Comparison of ENCODE assay signal across 8 cellular contexts in the genomic region with DNA sequence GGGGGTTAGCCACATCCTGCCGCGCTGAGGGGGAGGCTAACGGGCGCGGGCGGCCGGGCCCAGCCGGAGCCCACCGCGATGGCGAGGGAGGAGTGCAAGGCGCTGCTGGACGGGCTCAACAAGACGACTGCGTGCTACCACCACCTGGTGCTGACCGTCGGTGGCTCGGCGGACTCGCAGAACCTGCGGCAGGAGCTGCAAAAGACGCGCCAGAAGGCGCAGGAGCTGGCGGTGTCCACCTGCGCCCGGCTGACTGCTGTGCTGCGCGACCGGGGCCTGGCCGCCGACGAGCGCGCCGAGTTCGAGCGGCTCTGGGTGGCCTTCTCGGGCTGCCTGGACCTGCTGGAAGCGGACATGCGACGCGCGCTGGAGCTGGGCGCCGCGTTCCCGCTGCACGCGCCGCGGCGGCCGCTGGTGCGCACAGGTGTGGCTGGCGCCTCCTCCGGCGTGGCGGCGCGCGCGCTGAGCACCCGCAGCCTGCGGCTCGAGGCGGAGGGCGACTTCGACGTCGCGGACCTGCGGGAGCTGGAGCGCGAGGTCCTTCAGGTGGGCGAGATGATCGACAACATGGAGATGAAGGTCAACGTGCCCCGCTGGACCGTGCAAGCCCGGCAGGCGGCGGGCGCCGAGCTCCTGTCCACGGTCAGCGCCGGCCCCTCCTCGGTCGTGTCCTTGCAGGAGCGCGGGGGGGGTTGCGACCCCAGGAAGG. TPM values are rescaled to one million over a fixed set of nuclear protein-coding genes. Genes with fewer than 3 reads are reported as not detected.
DNase-seq lines count a peak whose midpoint lies in the region; ATAC-seq and TF ChIP-seq lines count a peak whose summit lies in the region.

No MANE protein-coding gene starts in this region.

- no peak overlapping the region for H3K27ac ChIP-seq in neural progenitor cell

- ATAC-seq in esophagus mucosa, result peak; percentile 11

- no peaks in the 10 kb centered on the region for H3K9me3 Mint-ChIP-seq in activated CD4-positive, alpha-beta T cell treated with anti-CD3 and anti-CD28 coated beads, Interleukin-2, amount 10 ng/mL, durations not matched to agents 24 days and 14 days
- H3K9me3 Mint-ChIP-seq in neural progenitor cell, result no peaks in the 10 kb centered on the region

- peaks cover 51% of the 10 kb centered on the region for H4K20me1 ChIP-seq in neural progenitor cell (ENCODE audit: low read depth)

- H3F3A ChIP-seq in neural progenitor cell (ENCODE audit: low read depth), result peaks cover 19% of the 10 kb centered on the region

- H3K27ac Mint-ChIP-seq in activated CD4-positive, alpha-beta T cell treated with anti-CD3 and anti-CD28 coated beads, Interleukin-2, amount 10 ng/mL, durations not matched to agents 24 days and 14 days, result no peak overlapping the region
- H3K27ac Mint-ChIP-seq in neural progenitor cell, result no peak overlapping the region

- peaks cover 73% of the 10 kb centered on the region for H3K27me3 ChIP-seq in neural progenitor cell

- no peak overlapping the region for H3K9ac ChIP-seq in neural progenitor cell

- no peak for DNase-seq in activated CD4-positive, alpha-beta T cell treated with anti-CD3 and anti-CD28 coated beads, Interleukin-2, amount 10 ng/mL, durations not matched to agents 24 days and 14 days
- DNase-seq in activated CD4-positive, alpha-beta T cell treated with anti-CD3 and anti-CD28 coated beads, Interleukin-2, amount 50 U/mL, for 4 hours, result no peak
- peak; percentile 5 for DNase-seq in T-helper 9 cell
- peak; percentile 63 for DNase-seq in neural progenitor cell (ENCODE audit: low spot score)
- no peak for DNase-seq in NCI-H1436 (lab: John Stamatoyannopoulos, UW)
- no peak for DNase-seq in GM19238 (ENCODE audit: insufficient read length, low spot score)
- no peak for DNase-seq in activated gamma-delta T cell treated with Interleukin-2 at 50 U/mL for 16 hours

- peaks cover 6% of the 10 kb centered on the region for H3K36me3 Mint-ChIP-seq in activated CD4-positive, alpha-beta T cell treated with anti-CD3 and anti-CD28 coated beads, Interleukin-2, amount 10 ng/mL, durations not matched to agents 24 days and 14 days (ENCODE audit: low read depth)
- H3K36me3 Mint-ChIP-seq in neural progenitor cell, result peaks cover 4% of the 10 kb centered on the region

- H3K36me3 ChIP-seq in neural progenitor cell, result no peaks in the 10 kb centered on the region

- H3K4me1 Mint-ChIP-seq in activated CD4-positive, alpha-beta T cell treated with anti-CD3 and anti-CD28 coated beads, Interleukin-2, amount 10 ng/mL, durations not matched to agents 24 days and 14 days, result peaks cover 22% of the 10 kb centered on the region
- H3K4me1 Mint-ChIP-seq in neural progenitor cell, result peaks cover 20% of the 10 kb centered on the region

- no peak for TF ChIP-seq CTCF in neural progenitor cell (IDR thresholded peaks at IDR 0.05)

- intact Hi-C loops in activated CD4-positive, alpha-beta T cell treated with anti-CD3 and anti-CD28 coated beads, Interleukin-2, amount 10 ng/mL, durations not matched to agents 24 days and 14 days (cut with micrococcal nuclease), result loop anchor here (5.0 to 10.0 kb wide), 6 partner anchors 296 to 1322 kb away; partner anchors contain the start of genes CEBPG, CEP89, FAAP24 and GPATCH1

- H3K79me2 ChIP-seq in neural progenitor cell (ENCODE audit: low read depth), result peaks cover 28% of the 10 kb centered on the region

- peaks cover 36% of the 10 kb centered on the region for H3K27me3 Mint-ChIP-seq in activated CD4-positive, alpha-beta T cell treated with anti-CD3 and anti-CD28 coated beads, Interleukin-2, amount 10 ng/mL, durations not matched to agents 24 days and 14 days
- peaks cover 36% of the 10 kb centered on the region for H3K27me3 Mint-ChIP-seq in neural progenitor cell (ENCODE audit: insufficient read depth, low read depth)

- H3K4me1 ChIP-seq in neural progenitor cell, result peaks cover 12% of the 10 kb centered on the region

- peak overlapping the region; percentile 83 for H3K4me3 Mint-ChIP-seq in activated CD4-positive, alpha-beta T cell treated with anti-CD3 and anti-CD28 coated beads, Interleukin-2, amount 10 ng/mL, durations not matched to agents 24 days and 14 days
- no peak overlapping the region for H3K4me3 Mint-ChIP-seq in neural progenitor cell

- H3K4me2 ChIP-seq in neural progenitor cell, result peak overlapping the region; percentile 76

- no peaks in the 10 kb centered on the region for H3K9me3 ChIP-seq in neural progenitor cell (ENCODE audit: low read depth)

- H2AFZ ChIP-seq in neural progenitor cell (replicated peaks), result no peak overlapping the region

- peak overlapping the region; percentile 90 for H3K4me3 ChIP-seq in neural progenitor cell

RNA-seq across cellular contexts. Expression of gene RGS9BP, which starts 0.7 kb away (rescaled TPM):
- 0.14 and 0.21 TPM in 2 replicates for total RNA-seq in activated CD4-positive, alpha-beta T cell treated with anti-CD3 and anti-CD28 coated beads, Interleukin-2, amount 10 ng/mL, durations not matched to agents 24 days and 14 days
- 0.16 TPM for total RNA-seq in esophagus mucosa
- 0.28 TPM in 1 of 2 replicates, not detected in the other for total RNA-seq in neural progenitor cell (ENCODE audit: low replicate concordance)

RNA-seq across cellular contexts. Expression of gene ANKRD27, which starts 1.4 kb away (rescaled TPM):
- total RNA-seq in activated CD4-positive, alpha-beta T cell treated with anti-CD3 and anti-CD28 coated beads, Interleukin-2, amount 10 ng/mL, durations not matched to agents 24 days and 14 days, result 34.2 and 35.1 TPM in 2 replicates
- total RNA-seq in esophagus mucosa, result 22.3 TPM
- 24.9 and 30.5 TPM in 2 replicates for total RNA-seq in neural progenitor cell (ENCODE audit: low replicate concordance)

RNA-seq across cellular contexts. Expression of gene NUDT19, which starts 15.3 kb away (rescaled TPM):
- total RNA-seq in activated CD4-positive, alpha-beta T cell treated with anti-CD3 and anti-CD28 coated beads, Interleukin-2, amount 10 ng/mL, durations not matched to agents 24 days and 14 days, result 25.3 and 25.9 TPM in 2 replicates
- total RNA-seq in esophagus mucosa (13.4 TPM), neural progenitor cell (ENCODE audit: low replicate concordance) (4.1 and 4.4 TPM in 2 replicates)

RNA-seq across cellular contexts. Expression of gene TDRD12, which starts 43.2 kb away (rescaled TPM):
- 0.05 and 0.12 TPM in 2 replicates for total RNA-seq in activated CD4-positive, alpha-beta T cell treated with anti-CD3 and anti-CD28 coated beads, Interleukin-2, amount 10 ng/mL, durations not matched to agents 24 days and 14 days
- total RNA-seq in esophagus mucosa (0.08 TPM), neural progenitor cell (ENCODE audit: low replicate concordance) (0.07 and 0.56 TPM in 2 replicates)

Comparison
In these comparisons a context has a peak if more than half of its experiments do, and no peak if none do; other contexts are left out.
1. DNase-seq: peak in T-helper 9 cell (single experiment) and neural progenitor cell (single experiment); none in activated CD4-positive, alpha-beta T cell treated with anti-CD3 and anti-CD28 coated beads, Interleukin-2, amount 10 ng/mL, durations not matched to agents 24 days and 14 days (single experiment), activated CD4-positive, alpha-beta T cell treated with anti-CD3 and anti-CD28 coated beads, Interleukin-2, amount 50 U/mL, for 4 hours (0 of 2), NCI-H1436 (single experiment), GM19238 (single experiment) and activated gamma-delta T cell treated with Interleukin-2 at 50 U/mL for 16 hours (single experiment).